16 cellular contexts compared by ENCODE assay signal in genomic region chr5:123718238-123718637, GRCh38.
DNase-seq lines count a peak whose midpoint lies in the region; ATAC-seq and TF ChIP-seq lines count a peak whose summit lies in the region.
"Had no signal": no experiment of that assay in that cellular context is flagged by ENCODE, and none has a peak within 500 bp of the region (broad histone marks: within the 10 kb centered on the region; RNA-seq: fewer than 3 reads in every experiment).

No MANE protein-coding gene starts in this region.

- no peaks in the 10 kb centered on the region for H3K4me1 ChIP-seq in left lung

- TF ChIP-seq CTCF in LNCaP clone FGC (IDR thresholded peaks at IDR 0.05; ENCODE audit: control insufficient read depth, extremely low read depth, insufficient read depth) (no peak), astrocyte of the cerebellum (IDR thresholded peaks at IDR 0.05; ENCODE audit: low read depth, low read length, missing control alignments) (no peak), left lung (IDR thresholded peaks at IDR 0.05) (no peak)

- no peak overlapping the region for H3K27ac ChIP-seq in left lung
- H3K27ac ChIP-seq: BLaER1 treated with 17β-estradiol and CSF1 and Interleukin-3, amounts not matched to agents 10 nM and 100 nM had no signal

- in situ Hi-C loops in astrocyte of the cerebellum (cut with HindIII; ENCODE audit: low sequenced_read_pairs): no loop called here

- no peaks in the 10 kb centered on the region for H3K27me3 ChIP-seq in left lung
- H3K27me3 ChIP-seq: BLaER1 treated with 17β-estradiol and CSF1 and Interleukin-3, amounts not matched to agents 10 nM and 100 nM had no signal

- intact Hi-C loops in left lung (cut with DNase I): no loop called here

- no peak for ATAC-seq in HG03135 (IDR thresholded peaks at IDR 0.05; ENCODE audit: unreplicated experiment)
- no peak for ATAC-seq in HG02642 (IDR thresholded peaks at IDR 0.05; ENCODE audit: poor library complexity, unreplicated experiment)
- ATAC-seq in left lung: no peak
- ATAC-seq: GM12878, GM23338 had no signal

- DNase-seq in LNCaP clone FGC (ENCODE audit: low read depth) (peak; percentile 36), astrocyte of the cerebellum (ENCODE audit: low read depth) (peak; percentile 26), fibroblast of peridontal ligament (ENCODE audit: extremely low read depth) (peak; percentile 60), myocyte (ENCODE audit: low read depth) (peak; percentile 12), GF-D8 (lab: John Stamatoyannopoulos, UW) (no peak), left lung (no peak)
- DNase-seq: ACHN; Calu3; CD4-positive, CD25-positive, alpha-beta regulatory T cell; DMS 273 treated with DMSO at 0.1 percent for 48 hours; H7 had no signal

- H3K9me3 ChIP-seq in left lung: peaks cover 0 to 7% of the 10 kb centered on the region in 2 donors

- H3K4me3 ChIP-seq in LNCaP clone FGC (ENCODE audit: low read depth, low read length) (no peak overlapping the region), astrocyte of the cerebellum (ENCODE audit: low read depth, low read length) (no peak overlapping the region), left lung (no peak overlapping the region)
- H3K4me3 ChIP-seq: BLaER1 treated with 17β-estradiol and CSF1 and Interleukin-3, amounts not matched to agents 10 nM and 100 nM; GM12878; GM23338 had no signal

- no peaks in the 10 kb centered on the region for H3K36me3 ChIP-seq in left lung
- H3K36me3 ChIP-seq: BLaER1 treated with 17β-estradiol and CSF1 and Interleukin-3, amounts not matched to agents 10 nM and 100 nM had no signal

Comparison
In these comparisons a context has a peak if more than half of its experiments do, and no peak if none do; other contexts are left out.
1. DNase-seq: peak in LNCaP clone FGC (single experiment), astrocyte of the cerebellum (single experiment), fibroblast of peridontal ligament (single experiment) and myocyte (single experiment); none in GF-D8 (single experiment) and left lung (0 of 2).